2 cellular contexts compared by ENCODE assay signal in the genomic region with DNA sequence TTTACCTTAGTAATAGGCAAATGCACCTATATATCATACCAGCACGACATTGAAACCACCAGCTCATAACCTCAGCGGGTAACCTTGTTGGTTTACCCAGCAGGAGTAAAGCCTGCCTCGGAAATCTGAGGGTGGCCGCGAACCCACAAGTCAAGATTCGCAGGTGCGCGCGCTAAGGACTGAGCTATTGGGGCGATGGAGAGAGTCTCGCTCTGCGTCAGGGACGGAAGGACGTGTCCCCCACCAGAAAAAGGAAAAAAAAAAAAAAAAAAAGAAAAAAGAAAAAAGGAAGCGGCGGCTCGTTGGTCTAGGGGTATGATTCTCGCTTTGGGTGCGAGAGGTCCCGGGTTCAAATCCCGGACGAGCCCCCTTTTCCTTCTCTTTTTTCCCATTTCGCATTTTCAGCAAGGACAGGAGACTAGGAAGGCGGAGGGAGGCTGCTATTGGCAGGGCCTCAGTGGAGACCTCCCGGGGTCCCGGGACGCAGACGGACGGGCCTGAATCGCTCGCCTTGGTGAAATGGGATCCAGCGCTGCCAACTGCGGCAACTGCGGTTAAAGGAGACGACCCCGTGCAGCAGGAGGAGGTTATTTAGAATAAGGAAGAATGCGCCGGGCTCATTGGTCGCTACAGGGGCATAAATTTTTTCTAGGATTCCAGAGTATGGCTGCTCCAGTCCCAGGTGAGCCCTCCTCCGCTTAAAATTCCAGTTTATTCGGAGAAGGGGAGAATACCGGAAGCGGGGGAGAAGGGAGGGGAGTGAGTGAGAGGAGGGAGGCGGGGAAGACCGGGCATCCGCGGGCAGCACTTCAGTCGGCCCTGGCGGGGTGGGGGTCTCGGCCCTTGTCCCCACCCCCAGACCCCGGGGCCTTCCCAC.
TF ChIP-seq lines count a peak whose summit lies in the region.

A gene (plus strand): TSS at position 407 of the 877 bp plus-strand sequence.

TF ChIP-seq in HCT116, 20 proteins besides CTCF, POLR2A, EP300 and RAD21:
- TF ChIP-seq ZFX (IDR thresholded peaks at IDR 0.05), result no peak
- TF ChIP-seq ELF1 (IDR thresholded peaks at IDR 0.05; ENCODE audit: borderline replicate concordance, low read depth), result no peak
- TF ChIP-seq SRF (IDR thresholded peaks at IDR 0.05; ENCODE audit: low read depth), result no peak
- no peak for TF ChIP-seq EZH2phosphoT487 (IDR thresholded peaks at IDR 0.05; ENCODE audit: borderline replicate concordance)
- TF ChIP-seq, protein P1, sequence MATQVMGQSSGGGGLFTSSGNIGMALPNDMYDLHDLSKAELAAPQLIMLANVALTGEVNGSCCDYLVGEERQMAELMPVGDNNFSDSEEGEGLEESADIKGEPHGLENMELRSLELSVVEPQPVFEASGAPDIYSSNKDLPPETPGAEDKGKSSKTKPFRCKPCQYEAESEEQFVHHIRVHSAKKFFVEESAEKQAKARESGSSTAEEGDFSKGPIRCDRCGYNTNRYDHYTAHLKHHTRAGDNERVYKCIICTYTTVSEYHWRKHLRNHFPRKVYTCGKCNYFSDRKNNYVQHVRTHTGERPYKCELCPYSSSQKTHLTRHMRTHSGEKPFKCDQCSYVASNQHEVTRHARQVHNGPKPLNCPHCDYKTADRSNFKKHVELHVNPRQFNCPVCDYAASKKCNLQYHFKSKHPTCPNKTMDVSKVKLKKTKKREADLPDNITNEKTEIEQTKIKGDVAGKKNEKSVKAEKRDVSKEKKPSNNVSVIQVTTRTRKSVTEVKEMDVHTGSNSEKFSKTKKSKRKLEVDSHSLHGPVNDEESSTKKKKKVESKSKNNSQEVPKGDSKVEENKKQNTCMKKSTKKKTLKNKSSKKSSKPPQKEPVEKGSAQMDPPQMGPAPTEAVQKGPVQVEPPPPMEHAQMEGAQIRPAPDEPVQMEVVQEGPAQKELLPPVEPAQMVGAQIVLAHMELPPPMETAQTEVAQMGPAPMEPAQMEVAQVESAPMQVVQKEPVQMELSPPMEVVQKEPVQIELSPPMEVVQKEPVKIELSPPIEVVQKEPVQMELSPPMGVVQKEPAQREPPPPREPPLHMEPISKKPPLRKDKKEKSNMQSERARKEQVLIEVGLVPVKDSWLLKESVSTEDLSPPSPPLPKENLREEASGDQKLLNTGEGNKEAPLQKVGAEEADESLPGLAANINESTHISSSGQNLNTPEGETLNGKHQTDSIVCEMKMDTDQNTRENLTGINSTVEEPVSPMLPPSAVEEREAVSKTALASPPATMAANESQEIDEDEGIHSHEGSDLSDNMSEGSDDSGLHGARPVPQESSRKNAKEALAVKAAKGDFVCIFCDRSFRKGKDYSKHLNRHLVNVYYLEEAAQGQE (IDR thresholded peaks at IDR 0.05; ENCODE audit: low read depth), result no peak
- TF ChIP-seq CBX3 (IDR thresholded peaks at IDR 0.05; ENCODE audit: low read depth), result peak; percentile 80; the same call in 1 of the 2 replicates
- no peak for TF ChIP-seq SIN3A (IDR thresholded peaks at IDR 0.05; ENCODE audit: low read depth)
- TF ChIP-seq, protein P2, sequence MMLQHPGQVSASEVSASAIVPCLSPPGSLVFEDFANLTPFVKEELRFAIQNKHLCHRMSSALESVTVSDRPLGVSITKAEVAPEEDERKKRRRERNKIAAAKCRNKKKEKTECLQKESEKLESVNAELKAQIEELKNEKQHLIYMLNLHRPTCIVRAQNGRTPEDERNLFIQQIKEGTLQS (IDR thresholded peaks at IDR 0.05), result 0 out of 2 replicates have a peak, but pooled peaks have one; percentile 51
- no peak for TF ChIP-seq SP1 (IDR thresholded peaks at IDR 0.05; ENCODE audit: low read depth)
- no peak for TF ChIP-seq EZH2 (IDR thresholded peaks at IDR 0.05)
- no peak for TF ChIP-seq YY1 (IDR thresholded peaks at IDR 0.05; ENCODE audit: extremely low read depth, insufficient replicate concordance, low read depth, low read length)
- peak; percentile 18; the same call in 1 of the 2 replicates for TF ChIP-seq POLR2AphosphoS5 (IDR thresholded peaks at IDR 0.05; ENCODE audit: low read depth, low read length)
- no peak for TF ChIP-seq TCF7L2 (IDR thresholded peaks at IDR 0.05; ENCODE audit: borderline replicate concordance, extremely low read depth, insufficient read depth, insufficient read length)
- TF ChIP-seq ZNF274 (IDR thresholded peaks at IDR 0.05; ENCODE audit: low read depth, low read length), result no peak
- no peak for TF ChIP-seq EGR1 (IDR thresholded peaks at IDR 0.05; ENCODE audit: low read depth)
TF ChIP-seq in HCT116: peak in this region for 3.

TF ChIP-seq in K562, 482 proteins besides CTCF, POLR2A, EP300 and RAD21 (continues in another document):
- TF ChIP-seq BACH1 (tag; IDR thresholded peaks at IDR 0.05) (no peak), ARNT (IDR thresholded peaks at IDR 0.05) (peak in 1 of 2 experiments; percentile 49; a peak in 1 of 4 replicates), STAT5A (IDR thresholded peaks at IDR 0.05; ENCODE audit: borderline replicate concordance, low read length) (no peak), ZNF57 (CRISPR knock-in tag; IDR thresholded peaks at IDR 0.05) (no peak), TBP (optimal IDR thresholded peaks at IDR 0.05; ENCODE audit: low read depth, low read length) (peak; percentile 96), GABPA (tag; conservative IDR thresholded peaks at IDR 0.05; ENCODE audit: low read depth) (peak; percentile 49; the same call in 1 of the 2 replicates), ZNF444 (CRISPR knock-in tag; IDR thresholded peaks at IDR 0.05) (no peak), MIER1 (IDR thresholded peaks at IDR 0.05; ENCODE audit: low read depth) (no peak), ZC3H8 (IDR thresholded peaks at IDR 0.05) (no peak), IFI16 (CRISPR knock-in tag; IDR thresholded peaks at IDR 0.05) (no peak), SAFB2 (IDR thresholded peaks at IDR 0.05; ENCODE audit: borderline replicate concordance, low read depth, low read length, severe bottlenecking) (no peak), EGR1 (conservative IDR thresholded peaks at IDR 0.05) (peak; percentile 26; the same call in 1 of the 2 replicates), HNRNPK (IDR thresholded peaks at IDR 0.05; ENCODE audit: low read depth, low read length, poor library complexity, severe bottlenecking) (no peak), OTX1 (CRISPR knock-in tag; IDR thresholded peaks at IDR 0.05) (no peak), ZNF76 (CRISPR knock-in tag; IDR thresholded peaks at IDR 0.05; ENCODE audit: borderline replicate concordance) (no peak), SMC3 (conservative IDR thresholded peaks at IDR 0.05; ENCODE audit: insufficient read depth, low read depth, low read length) (no peak), ZC3H11A (IDR thresholded peaks at IDR 0.05; ENCODE audit: low read depth, low read length) (no peak), FIP1L1 (IDR thresholded peaks at IDR 0.05; ENCODE audit: low read depth, low read length, poor library complexity, severe bottlenecking) (peak; percentile 11), ZBTB7A (IDR thresholded peaks at IDR 0.05; ENCODE audit: borderline replicate concordance, control insufficient read depth, low read depth, low read length) (peak; percentile 31; the same call in 1 of the 2 replicates), E2F3 (CRISPR knock-in tag; IDR thresholded peaks at IDR 0.05) (no peak)
- TF ChIP-seq, protein P3, sequence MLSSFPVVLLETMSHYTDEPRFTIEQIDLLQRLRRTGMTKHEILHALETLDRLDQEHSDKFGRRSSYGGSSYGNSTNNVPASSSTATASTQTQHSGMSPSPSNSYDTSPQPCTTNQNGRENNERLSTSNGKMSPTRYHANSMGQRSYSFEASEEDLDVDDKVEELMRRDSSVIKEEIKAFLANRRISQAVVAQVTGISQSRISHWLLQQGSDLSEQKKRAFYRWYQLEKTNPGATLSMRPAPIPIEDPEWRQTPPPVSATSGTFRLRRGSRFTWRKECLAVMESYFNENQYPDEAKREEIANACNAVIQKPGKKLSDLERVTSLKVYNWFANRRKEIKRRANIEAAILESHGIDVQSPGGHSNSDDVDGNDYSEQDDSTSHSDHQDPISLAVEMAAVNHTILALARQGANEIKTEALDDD (IDR thresholded peaks at IDR 0.05), result peak; percentile 82
- TF ChIP-seq, protein P4, sequence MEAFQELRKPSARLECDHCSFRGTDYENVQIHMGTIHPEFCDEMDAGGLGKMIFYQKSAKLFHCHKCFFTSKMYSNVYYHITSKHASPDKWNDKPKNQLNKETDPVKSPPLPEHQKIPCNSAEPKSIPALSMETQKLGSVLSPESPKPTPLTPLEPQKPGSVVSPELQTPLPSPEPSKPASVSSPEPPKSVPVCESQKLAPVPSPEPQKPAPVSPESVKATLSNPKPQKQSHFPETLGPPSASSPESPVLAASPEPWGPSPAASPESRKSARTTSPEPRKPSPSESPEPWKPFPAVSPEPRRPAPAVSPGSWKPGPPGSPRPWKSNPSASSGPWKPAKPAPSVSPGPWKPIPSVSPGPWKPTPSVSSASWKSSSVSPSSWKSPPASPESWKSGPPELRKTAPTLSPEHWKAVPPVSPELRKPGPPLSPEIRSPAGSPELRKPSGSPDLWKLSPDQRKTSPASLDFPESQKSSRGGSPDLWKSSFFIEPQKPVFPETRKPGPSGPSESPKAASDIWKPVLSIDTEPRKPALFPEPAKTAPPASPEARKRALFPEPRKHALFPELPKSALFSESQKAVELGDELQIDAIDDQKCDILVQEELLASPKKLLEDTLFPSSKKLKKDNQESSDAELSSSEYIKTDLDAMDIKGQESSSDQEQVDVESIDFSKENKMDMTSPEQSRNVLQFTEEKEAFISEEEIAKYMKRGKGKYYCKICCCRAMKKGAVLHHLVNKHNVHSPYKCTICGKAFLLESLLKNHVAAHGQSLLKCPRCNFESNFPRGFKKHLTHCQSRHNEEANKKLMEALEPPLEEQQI (IDR thresholded peaks at IDR 0.05), result 0 out of 2 replicates have a peak, but pooled peaks have one; percentile 60
- TF ChIP-seq, protein P5, sequence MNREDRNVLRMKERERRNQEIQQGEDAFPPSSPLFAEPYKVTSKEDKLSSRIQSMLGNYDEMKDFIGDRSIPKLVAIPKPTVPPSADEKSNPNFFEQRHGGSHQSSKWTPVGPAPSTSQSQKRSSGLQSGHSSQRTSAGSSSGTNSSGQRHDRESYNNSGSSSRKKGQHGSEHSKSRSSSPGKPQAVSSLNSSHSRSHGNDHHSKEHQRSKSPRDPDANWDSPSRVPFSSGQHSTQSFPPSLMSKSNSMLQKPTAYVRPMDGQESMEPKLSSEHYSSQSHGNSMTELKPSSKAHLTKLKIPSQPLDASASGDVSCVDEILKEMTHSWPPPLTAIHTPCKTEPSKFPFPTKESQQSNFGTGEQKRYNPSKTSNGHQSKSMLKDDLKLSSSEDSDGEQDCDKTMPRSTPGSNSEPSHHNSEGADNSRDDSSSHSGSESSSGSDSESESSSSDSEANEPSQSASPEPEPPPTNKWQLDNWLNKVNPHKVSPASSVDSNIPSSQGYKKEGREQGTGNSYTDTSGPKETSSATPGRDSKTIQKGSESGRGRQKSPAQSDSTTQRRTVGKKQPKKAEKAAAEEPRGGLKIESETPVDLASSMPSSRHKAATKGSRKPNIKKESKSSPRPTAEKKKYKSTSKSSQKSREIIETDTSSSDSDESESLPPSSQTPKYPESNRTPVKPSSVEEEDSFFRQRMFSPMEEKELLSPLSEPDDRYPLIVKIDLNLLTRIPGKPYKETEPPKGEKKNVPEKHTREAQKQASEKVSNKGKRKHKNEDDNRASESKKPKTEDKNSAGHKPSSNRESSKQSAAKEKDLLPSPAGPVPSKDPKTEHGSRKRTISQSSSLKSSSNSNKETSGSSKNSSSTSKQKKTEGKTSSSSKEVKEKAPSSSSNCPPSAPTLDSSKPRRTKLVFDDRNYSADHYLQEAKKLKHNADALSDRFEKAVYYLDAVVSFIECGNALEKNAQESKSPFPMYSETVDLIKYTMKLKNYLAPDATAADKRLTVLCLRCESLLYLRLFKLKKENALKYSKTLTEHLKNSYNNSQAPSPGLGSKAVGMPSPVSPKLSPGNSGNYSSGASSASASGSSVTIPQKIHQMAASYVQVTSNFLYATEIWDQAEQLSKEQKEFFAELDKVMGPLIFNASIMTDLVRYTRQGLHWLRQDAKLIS (CRISPR knock-in tag; IDR thresholded peaks at IDR 0.05), result no peak
- TF ChIP-seq, protein P6, sequence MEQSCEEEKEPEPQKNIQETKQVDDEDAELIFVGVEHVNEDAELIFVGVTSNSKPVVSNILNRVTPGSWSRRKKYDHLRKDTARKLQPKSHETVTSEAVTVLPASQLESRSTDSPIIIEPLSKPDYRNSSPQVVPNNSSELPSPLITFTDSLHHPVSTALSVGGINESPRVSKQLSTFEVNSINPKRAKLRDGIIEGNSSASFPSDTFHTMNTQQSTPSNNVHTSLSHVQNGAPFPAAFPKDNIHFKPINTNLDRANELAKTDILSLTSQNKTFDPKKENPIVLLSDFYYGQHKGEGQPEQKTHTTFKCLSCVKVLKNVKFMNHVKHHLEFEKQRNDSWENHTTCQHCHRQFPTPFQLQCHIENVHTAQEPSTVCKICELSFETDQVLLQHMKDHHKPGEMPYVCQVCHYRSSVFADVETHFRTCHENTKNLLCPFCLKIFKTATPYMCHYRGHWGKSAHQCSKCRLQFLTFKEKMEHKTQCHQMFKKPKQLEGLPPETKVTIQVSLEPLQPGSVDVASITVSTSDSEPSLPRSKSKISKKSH (CRISPR knock-in tag; IDR thresholded peaks at IDR 0.05), result no peak
- TF ChIP-seq, protein P7, sequence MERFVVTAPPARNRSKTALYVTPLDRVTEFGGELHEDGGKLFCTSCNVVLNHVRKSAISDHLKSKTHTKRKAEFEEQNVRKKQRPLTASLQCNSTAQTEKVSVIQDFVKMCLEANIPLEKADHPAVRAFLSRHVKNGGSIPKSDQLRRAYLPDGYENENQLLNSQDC (CRISPR knock-in tag; IDR thresholded peaks at IDR 0.05), result no peak; the same call in 1 of the 2 replicates
- TF ChIP-seq, protein P8, sequence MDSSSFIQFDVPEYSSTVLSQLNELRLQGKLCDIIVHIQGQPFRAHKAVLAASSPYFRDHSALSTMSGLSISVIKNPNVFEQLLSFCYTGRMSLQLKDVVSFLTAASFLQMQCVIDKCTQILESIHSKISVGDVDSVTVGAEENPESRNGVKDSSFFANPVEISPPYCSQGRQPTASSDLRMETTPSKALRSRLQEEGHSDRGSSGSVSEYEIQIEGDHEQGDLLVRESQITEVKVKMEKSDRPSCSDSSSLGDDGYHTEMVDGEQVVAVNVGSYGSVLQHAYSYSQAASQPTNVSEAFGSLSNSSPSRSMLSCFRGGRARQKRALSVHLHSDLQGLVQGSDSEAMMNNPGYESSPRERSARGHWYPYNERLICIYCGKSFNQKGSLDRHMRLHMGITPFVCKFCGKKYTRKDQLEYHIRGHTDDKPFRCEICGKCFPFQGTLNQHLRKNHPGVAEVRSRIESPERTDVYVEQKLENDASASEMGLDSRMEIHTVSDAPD (CRISPR knock-in tag; IDR thresholded peaks at IDR 0.05), result no peak
- TF ChIP-seq, protein P9, sequence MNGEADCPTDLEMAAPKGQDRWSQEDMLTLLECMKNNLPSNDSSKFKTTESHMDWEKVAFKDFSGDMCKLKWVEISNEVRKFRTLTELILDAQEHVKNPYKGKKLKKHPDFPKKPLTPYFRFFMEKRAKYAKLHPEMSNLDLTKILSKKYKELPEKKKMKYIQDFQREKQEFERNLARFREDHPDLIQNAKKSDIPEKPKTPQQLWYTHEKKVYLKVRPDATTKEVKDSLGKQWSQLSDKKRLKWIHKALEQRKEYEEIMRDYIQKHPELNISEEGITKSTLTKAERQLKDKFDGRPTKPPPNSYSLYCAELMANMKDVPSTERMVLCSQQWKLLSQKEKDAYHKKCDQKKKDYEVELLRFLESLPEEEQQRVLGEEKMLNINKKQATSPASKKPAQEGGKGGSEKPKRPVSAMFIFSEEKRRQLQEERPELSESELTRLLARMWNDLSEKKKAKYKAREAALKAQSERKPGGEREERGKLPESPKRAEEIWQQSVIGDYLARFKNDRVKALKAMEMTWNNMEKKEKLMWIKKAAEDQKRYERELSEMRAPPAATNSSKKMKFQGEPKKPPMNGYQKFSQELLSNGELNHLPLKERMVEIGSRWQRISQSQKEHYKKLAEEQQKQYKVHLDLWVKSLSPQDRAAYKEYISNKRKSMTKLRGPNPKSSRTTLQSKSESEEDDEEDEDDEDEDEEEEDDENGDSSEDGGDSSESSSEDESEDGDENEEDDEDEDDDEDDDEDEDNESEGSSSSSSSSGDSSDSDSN (IDR thresholded peaks at IDR 0.05; ENCODE audit: borderline replicate concordance in 1 of 2, low read depth in 2 of 2, low read length in 2 of 2), result 0 out of 4 replicates have a peak, but pooled peaks of 1 of the 2 experiments have one; percentile 44
